In the genomic region with DNA sequence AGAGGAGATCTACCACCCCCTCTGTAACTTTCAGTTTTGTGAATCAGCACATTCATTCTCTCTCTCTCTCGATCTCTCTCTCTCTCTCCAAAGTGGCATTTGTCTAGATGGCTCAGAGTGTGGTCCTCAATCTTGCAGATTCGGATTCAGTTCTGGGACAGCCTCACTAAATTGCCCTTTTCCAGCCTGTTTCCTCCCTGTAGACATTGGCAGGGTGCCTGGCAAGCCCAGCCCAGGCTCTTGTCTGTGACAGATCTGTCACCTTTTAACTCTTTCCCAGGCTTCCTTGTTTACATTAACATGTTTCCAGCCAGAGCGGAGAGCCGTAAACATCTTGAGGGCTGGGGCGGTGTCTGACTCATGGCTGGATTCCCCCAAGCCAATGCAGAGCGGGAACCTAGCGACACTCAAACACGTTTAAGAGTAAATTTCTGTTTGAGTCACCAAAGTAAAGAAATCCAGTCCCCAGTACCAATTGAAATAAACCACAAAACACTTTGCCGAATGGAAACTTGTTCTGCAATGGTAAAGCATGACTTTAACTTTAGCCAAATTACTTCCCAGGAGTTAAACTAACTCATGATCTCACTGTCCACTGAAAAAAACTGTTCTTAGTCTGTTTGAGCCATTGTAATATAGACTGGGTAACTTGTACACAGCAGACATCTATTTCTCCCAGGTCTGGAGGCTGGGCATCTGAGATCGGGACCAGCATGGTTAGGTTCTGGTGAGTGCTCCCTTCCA, we compare ENCODE assay signal across 1 cellular context.
TF ChIP-seq lines count a peak whose summit lies in the region.

No MANE protein-coding gene starts in this region.

TF ChIP-seq in liver, 16 proteins besides CTCF, POLR2A, EP300 and RAD21 (continued from another document):
- TF ChIP-seq, protein P1, sequence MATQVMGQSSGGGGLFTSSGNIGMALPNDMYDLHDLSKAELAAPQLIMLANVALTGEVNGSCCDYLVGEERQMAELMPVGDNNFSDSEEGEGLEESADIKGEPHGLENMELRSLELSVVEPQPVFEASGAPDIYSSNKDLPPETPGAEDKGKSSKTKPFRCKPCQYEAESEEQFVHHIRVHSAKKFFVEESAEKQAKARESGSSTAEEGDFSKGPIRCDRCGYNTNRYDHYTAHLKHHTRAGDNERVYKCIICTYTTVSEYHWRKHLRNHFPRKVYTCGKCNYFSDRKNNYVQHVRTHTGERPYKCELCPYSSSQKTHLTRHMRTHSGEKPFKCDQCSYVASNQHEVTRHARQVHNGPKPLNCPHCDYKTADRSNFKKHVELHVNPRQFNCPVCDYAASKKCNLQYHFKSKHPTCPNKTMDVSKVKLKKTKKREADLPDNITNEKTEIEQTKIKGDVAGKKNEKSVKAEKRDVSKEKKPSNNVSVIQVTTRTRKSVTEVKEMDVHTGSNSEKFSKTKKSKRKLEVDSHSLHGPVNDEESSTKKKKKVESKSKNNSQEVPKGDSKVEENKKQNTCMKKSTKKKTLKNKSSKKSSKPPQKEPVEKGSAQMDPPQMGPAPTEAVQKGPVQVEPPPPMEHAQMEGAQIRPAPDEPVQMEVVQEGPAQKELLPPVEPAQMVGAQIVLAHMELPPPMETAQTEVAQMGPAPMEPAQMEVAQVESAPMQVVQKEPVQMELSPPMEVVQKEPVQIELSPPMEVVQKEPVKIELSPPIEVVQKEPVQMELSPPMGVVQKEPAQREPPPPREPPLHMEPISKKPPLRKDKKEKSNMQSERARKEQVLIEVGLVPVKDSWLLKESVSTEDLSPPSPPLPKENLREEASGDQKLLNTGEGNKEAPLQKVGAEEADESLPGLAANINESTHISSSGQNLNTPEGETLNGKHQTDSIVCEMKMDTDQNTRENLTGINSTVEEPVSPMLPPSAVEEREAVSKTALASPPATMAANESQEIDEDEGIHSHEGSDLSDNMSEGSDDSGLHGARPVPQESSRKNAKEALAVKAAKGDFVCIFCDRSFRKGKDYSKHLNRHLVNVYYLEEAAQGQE (IDR thresholded peaks at IDR 0.05): no peak
- TF ChIP-seq RXRA (IDR thresholded peaks at IDR 0.05) (peak; percentile 22 to 57), FOXA2 (IDR thresholded peaks at IDR 0.05) (peak; percentile 97), HNF4A (conservative IDR thresholded peaks at IDR 0.05) (peak in 1 of 2 donors; percentile 32), GABPA (IDR thresholded peaks at IDR 0.05 in 1 of 2, conservative IDR thresholded peaks at IDR 0.05 in 1 of 2) (no peak), SP1 (IDR thresholded peaks at IDR 0.05) (peak; percentile 21)
- TF ChIP-seq, protein P2, sequence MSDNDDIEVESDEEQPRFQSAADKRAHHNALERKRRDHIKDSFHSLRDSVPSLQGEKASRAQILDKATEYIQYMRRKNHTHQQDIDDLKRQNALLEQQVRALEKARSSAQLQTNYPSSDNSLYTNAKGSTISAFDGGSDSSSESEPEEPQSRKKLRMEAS (IDR thresholded peaks at IDR 0.05): no peak
